In the genomic region with DNA sequence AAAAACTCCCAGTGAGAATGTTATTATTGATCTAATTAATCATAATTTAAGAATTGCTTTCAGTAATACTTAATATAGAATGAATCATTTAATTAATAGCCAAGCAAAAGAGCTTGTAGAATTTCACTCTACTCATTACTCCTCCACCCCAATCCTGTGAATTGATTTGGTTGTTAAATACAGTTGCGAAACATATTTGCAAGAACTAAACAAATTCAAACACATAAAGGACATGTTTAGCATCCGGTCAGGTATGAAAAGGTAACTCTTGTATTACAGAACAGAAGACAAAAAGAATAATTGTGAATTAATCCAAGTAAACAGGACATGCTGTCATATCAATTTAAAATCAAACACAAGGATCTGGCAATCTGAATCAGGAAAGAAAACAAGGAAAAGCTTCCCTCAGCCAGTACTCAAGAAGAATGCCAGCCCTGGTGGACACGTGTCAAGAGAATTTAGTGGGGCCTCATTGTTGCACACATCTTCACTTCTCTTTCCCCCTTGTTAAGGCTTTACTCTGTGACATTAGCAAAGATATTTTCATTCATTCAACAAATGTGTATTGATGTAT, we compare ENCODE assay signal across 14 cellular contexts.
DNase-seq lines count a peak whose midpoint lies in the region; ATAC-seq, FAIRE-seq and TF ChIP-seq lines count a peak whose summit lies in the region.
"Had no signal": no experiment of that assay in that cellular context is flagged by ENCODE, and none has a peak within 500 bp of the region (broad histone marks: within the 10 kb centered on the region; RNA-seq: fewer than 3 reads in every experiment).

No MANE protein-coding gene starts in this region.

- no peaks in the 10 kb centered on the region for H3K9me1 ChIP-seq in K562 (ENCODE audit: control insufficient read depth, insufficient read depth, low read length)

- no peak overlapping the region for H3K4me3 Mint-ChIP-seq in stimulated activated memory B cell treated with anti-CD40 and anti-IgM and Interleukin-4, amounts not matched to agents 10 μg/mL and 1 μg/mL and 100 μg/mL, for 72 hours
- H3K4me3 Mint-ChIP-seq: CD4-positive, alpha-beta memory T cell; H9 had no signal

- no peak overlapping the region for H3K4me3 ChIP-seq in K562
- H3K4me3 ChIP-seq in epithelial cell of esophagus (ENCODE audit: low read length): no peak overlapping the region
- H3K4me3 ChIP-seq in upper lobe of right lung: no peak overlapping the region
- H3K4me3 ChIP-seq: GM12878 had no signal

- H3K9me3 ChIP-seq in K562 (replicated peaks; ENCODE audit: control insufficient read depth, insufficient read depth, low read depth, low read length) (no peaks in the 10 kb centered on the region), upper lobe of right lung (no peaks in the 10 kb centered on the region)
- H3K9me3 ChIP-seq: BE2C had no signal

- TF ChIP-seq CTCF in 22Rv1 (IDR thresholded peaks at IDR 0.05) (no peak), K562 (IDR thresholded peaks at IDR 0.05 in 2 of 3, conservative IDR thresholded peaks at IDR 0.05 in 1 of 3; ENCODE audit: insufficient read depth in 2 of 3, low read depth in 1 of 3, low read length in 3 of 3) (no peak), epithelial cell of esophagus (IDR thresholded peaks at IDR 0.05; ENCODE audit: insufficient read depth, low read depth, low read length, missing control alignments) (no peak), upper lobe of right lung (IDR thresholded peaks at IDR 0.05) (no peak)

- DNase-seq in G401 (ENCODE audit: low spot score) (peak; percentile 65), K562 (ENCODE audit: extremely low read depth in 1 of 4, low spot score in 3 of 4) (no peak), epithelial cell of esophagus (ENCODE audit: low read depth) (peak; percentile 47), upper lobe of right lung (no peak)
- DNase-seq: BE2C; CD4-positive, alpha-beta memory T cell; GOT3; H9; KBM-7 had no signal

- no TSS peak for BruUV-seq in K562 (replicated peaks; lab: Mats Ljungman, UMichigan)

- H3K27ac ChIP-seq in 22Rv1 (peak overlapping the region; percentile 41), K562 (ENCODE audit: extremely low read depth, low read depth, low read length) (no peak overlapping the region), upper lobe of right lung (no peak overlapping the region)
- H3K27ac ChIP-seq: C4-2B had no signal

- H3K27me3 ChIP-seq in K562 (ENCODE audit: control insufficient read depth in 2 of 2, insufficient read depth in 2 of 2, low read length in 2 of 2): no peaks in the 10 kb centered on the region
- H3K27me3 ChIP-seq in upper lobe of right lung: no peaks in the 10 kb centered on the region
- H3K27me3 ChIP-seq: BE2C had no signal

- H3K36me3 ChIP-seq in K562 (ENCODE audit: control insufficient read depth, insufficient read depth, low read length) (no peaks in the 10 kb centered on the region), upper lobe of right lung (no peaks in the 10 kb centered on the region)
- H3K36me3 ChIP-seq: BE2C had no signal

- H3K4me1 Mint-ChIP-seq in stimulated activated memory B cell treated with anti-CD40 and anti-IgM and Interleukin-4, amounts not matched to agents 10 μg/mL and 1 μg/mL and 100 μg/mL, for 72 hours: no peaks in the 10 kb centered on the region
- H3K4me1 Mint-ChIP-seq: CD4-positive, alpha-beta memory T cell; H9 had no signal

- no peak overlapping the region for H3K27ac Mint-ChIP-seq in stimulated activated memory B cell treated with anti-CD40 and anti-IgM and Interleukin-4, amounts not matched to agents 10 μg/mL and 1 μg/mL and 100 μg/mL, for 72 hours

- no peaks in the 10 kb centered on the region for H4K20me1 ChIP-seq in K562 (replicated peaks; ENCODE audit: control insufficient read depth, insufficient read depth, low read length)

- no peak for FAIRE-seq in K562 (lab: Jason Lieb, UNC)
- FAIRE-seq: GM12878 had no signal

- H3K79me2 ChIP-seq in K562 (ENCODE audit: control insufficient read depth, insufficient read depth, low read length): no peaks in the 10 kb centered on the region

- H3K4me2 ChIP-seq in K562 (ENCODE audit: insufficient read depth, low read length): no peak overlapping the region

- no peaks in the 10 kb centered on the region for H3K27me3 Mint-ChIP-seq in stimulated activated memory B cell treated with anti-CD40 and anti-IgM and Interleukin-4, amounts not matched to agents 10 μg/mL and 1 μg/mL and 100 μg/mL, for 72 hours
- H3K27me3 Mint-ChIP-seq: CD4-positive, alpha-beta memory T cell had no signal

- CTCF ChIA-PET in K562 (lab: Yijun Ruan, JAX; ENCODE audit: low intra/inter-chr PET ratio): no interaction called here

- no peak for TF ChIP-seq RAD21 in K562 (CRISPR knock-in tag; conservative IDR thresholded peaks at IDR 0.05 in 1 of 2, IDR thresholded peaks at IDR 0.05 in 1 of 2)

- POLR2A ChIA-PET in K562 (lab: Yijun Ruan, JAX): no interaction called here

- WGBS in K562 (ENCODE audit: insufficient coverage, low coverage, missing lambda C conversion rate): 56% methylated on average over 3 of the region's 3 CpGs

- intact Hi-C loops in K562 (cut with micrococcal nuclease) (no loop called here), upper lobe of right lung (cut with DNase I) (no loop called here)

- no peak overlapping the region for H3K9ac ChIP-seq in K562 (ENCODE audit: insufficient read depth in 1 of 2, low read depth in 2 of 2, low read length in 2 of 2)

- H3K4me1 ChIP-seq in K562 (replicated peaks in 1 of 2; ENCODE audit: control insufficient read depth in 2 of 2, insufficient read depth in 2 of 2, low read length in 2 of 2) (peaks cover 0 to 4% of the 10 kb centered on the region in 2 experiments; a peak in 2 of 5 replicates), upper lobe of right lung (no peaks in the 10 kb centered on the region)
- H3K4me1 ChIP-seq: BE2C had no signal

- H3K36me3 Mint-ChIP-seq in stimulated activated memory B cell treated with anti-CD40 and anti-IgM and Interleukin-4, amounts not matched to agents 10 μg/mL and 1 μg/mL and 100 μg/mL, for 72 hours: peaks cover 57% of the 10 kb centered on the region

- H3K9me3 Mint-ChIP-seq in stimulated activated memory B cell treated with anti-CD40 and anti-IgM and Interleukin-4, amounts not matched to agents 10 μg/mL and 1 μg/mL and 100 μg/mL, for 72 hours: no peaks in the 10 kb centered on the region
- H3K9me3 Mint-ChIP-seq: H9 had no signal

- in situ Hi-C loops in G401 (cut with HindIII; ENCODE audit: low sequenced_read_pairs): no loop called here
- in situ Hi-C loops in K562 (cut with MboI): no loop called here

- no peak overlapping the region for H2AFZ ChIP-seq in K562 (ENCODE audit: low read depth, low read length)

- TF ChIP-seq POLR2A in K562 (conservative IDR thresholded peaks at IDR 0.05): no peak

- no peak for TF ChIP-seq EP300 in K562 (IDR thresholded peaks at IDR 0.05; ENCODE audit: low read length)

- no peak for ATAC-seq in K562
- no peak for ATAC-seq in upper lobe of right lung
- ATAC-seq in GM19452 (IDR thresholded peaks at IDR 0.05; ENCODE audit: unreplicated experiment): no peak
- ATAC-seq in stimulated activated memory B cell treated with anti-CD40 and anti-IgM and Interleukin-4, amounts not matched to agents 10 μg/mL and 1 μg/mL and 100 μg/mL, for 72 hours: no peak
- ATAC-seq: GM12878 had no signal

TF ChIP-seq in K562, 482 proteins besides CTCF, POLR2A, EP300 and RAD21:
- TF ChIP-seq CEBPB (tag; IDR thresholded peaks at IDR 0.05) (peak; percentile 33; the same call in 1 of the 2 replicates), MBD2 (IDR thresholded peaks at IDR 0.05; ENCODE audit: borderline replicate concordance, low read depth) (no peak)
- TF ChIP-seq, protein P1, sequence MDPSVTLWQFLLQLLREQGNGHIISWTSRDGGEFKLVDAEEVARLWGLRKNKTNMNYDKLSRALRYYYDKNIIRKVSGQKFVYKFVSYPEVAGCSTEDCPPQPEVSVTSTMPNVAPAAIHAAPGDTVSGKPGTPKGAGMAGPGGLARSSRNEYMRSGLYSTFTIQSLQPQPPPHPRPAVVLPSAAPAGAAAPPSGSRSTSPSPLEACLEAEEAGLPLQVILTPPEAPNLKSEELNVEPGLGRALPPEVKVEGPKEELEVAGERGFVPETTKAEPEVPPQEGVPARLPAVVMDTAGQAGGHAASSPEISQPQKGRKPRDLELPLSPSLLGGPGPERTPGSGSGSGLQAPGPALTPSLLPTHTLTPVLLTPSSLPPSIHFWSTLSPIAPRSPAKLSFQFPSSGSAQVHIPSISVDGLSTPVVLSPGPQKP (CRISPR knock-in tag; IDR thresholded peaks at IDR 0.05): no peak

Comparison
In these comparisons a context has a peak if more than half of its experiments do, and no peak if none do; other contexts are left out.
1. DNase-seq: peak in G401 (single experiment) and epithelial cell of esophagus (single experiment); none in K562 (0 of 4) and upper lobe of right lung (single experiment).